In the genomic region with DNA sequence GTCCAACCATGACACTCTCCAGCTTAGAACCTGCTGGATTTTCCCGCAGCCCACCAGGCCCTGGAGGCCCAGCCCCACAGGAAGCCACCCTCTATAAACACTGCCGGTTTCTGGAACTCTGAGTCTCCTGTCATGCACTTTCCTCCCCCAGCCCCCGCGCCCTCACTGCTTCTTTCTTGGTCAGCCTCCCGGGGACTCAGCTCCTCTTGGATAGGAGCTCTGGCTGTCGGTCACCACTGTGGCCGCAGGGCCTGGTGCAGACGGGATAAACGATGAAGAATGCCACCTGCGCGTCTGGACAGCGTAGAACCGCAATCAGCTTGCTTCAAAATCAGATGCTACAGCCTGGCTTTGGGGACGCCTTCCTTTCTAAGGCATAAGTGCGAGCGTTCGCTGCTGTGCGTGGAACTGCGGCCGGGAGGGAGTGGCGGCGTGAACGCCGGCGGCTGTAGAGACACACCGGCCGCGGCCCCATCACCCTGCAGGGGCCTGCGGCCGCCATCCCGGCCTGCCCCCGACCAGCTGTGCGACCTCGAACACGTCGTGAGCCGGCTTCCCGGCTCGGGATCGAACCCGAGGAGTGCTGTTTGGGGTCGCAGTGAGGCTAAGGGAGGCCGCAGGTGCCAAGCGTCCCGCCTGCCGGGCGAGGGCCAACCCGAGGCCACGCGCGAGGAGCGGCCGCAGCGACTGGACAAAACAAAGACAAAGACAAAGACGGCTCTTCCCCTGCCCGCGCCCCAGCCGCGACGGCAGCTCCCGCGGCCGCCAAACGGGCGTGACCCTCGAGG, we compare ENCODE assay signal across 8 cellular contexts. TPM values are rescaled to one million over a fixed set of nuclear protein-coding genes. Genes with fewer than 3 reads are reported as not detected.
DNase-seq lines count a peak whose midpoint lies in the region; ATAC-seq, FAIRE-seq and TF ChIP-seq lines count a peak whose summit lies in the region.

No MANE protein-coding gene starts in this region.

- H3K9me3 Mint-ChIP-seq in Calu3 (ENCODE audit: low read depth, unreplicated experiment): no peaks in the 10 kb centered on the region
- H3K9me3 Mint-ChIP-seq in activated naive CD4-positive, alpha-beta T cell treated with anti-CD3 and anti-CD28 coated beads, Interleukin-2, amount 10 ng/mL, durations not matched to agents 7 days and 5 days: no peaks in the 10 kb centered on the region

- H3K4me1 Mint-ChIP-seq in Calu3 (ENCODE audit: low read depth, unreplicated experiment): peaks cover 31% of the 10 kb centered on the region
- H3K4me1 Mint-ChIP-seq in activated naive CD4-positive, alpha-beta T cell treated with anti-CD3 and anti-CD28 coated beads, Interleukin-2, amount 10 ng/mL, durations not matched to agents 7 days and 5 days: peaks cover 70% of the 10 kb centered on the region

- intact Hi-C loops in Calu3 (cut with micrococcal nuclease; ENCODE audit: unreplicated experiment): loop anchor here (5.0 to 10.0 kb wide), 2 partner anchors 55 to 68 kb away; a partner anchor contains a TSS
- intact Hi-C loops in Right ventricle myocardium superior (cut with DNase I): no loop called here
- intact Hi-C loops in pancreas (cut with DNase I): no loop called here

- peak overlapping the region; percentile 68 to 89 (median 86) for H3K27ac ChIP-seq in pancreas

- peak overlapping the region; percentile 86 for H3K4me3 Mint-ChIP-seq in Calu3 (ENCODE audit: low read depth, unreplicated experiment)
- peak overlapping the region; percentile 90 for H3K4me3 Mint-ChIP-seq in activated naive CD4-positive, alpha-beta T cell treated with anti-CD3 and anti-CD28 coated beads, Interleukin-2, amount 10 ng/mL, durations not matched to agents 7 days and 5 days

- H3K4me1 ChIP-seq in pancreas: peaks cover 17 to 30% (median 20%) of the 10 kb centered on the region in 3 donors

- WGBS in pancreas, 2 donors: 1% methylated on average over 62 to 66 of the region's 66 CpGs

- no peaks in the 10 kb centered on the region for H3K27me3 ChIP-seq in pancreas

- TF ChIP-seq CTCF in Calu3 (IDR thresholded peaks at IDR 0.05; ENCODE audit: unreplicated experiment) (no peak), pancreas (IDR thresholded peaks at IDR 0.05) (no peak)

- CTCF ChIA-PET in Calu3 (lab: Charles Lee): interaction anchor here (0.7 to 2.2 kb wide), 3 partner anchors 19 to 71 kb away, joined by 3 to 7 read pairs (median 3); a partner anchor contains a TSS
- CTCF ChIA-PET in activated naive CD4-positive, alpha-beta T cell treated with anti-CD3 and anti-CD28 coated beads, Interleukin-2, amount 10 ng/mL, durations not matched to agents 7 days and 5 days (lab: Charles Lee): interaction anchor here (0.7 to 7.3 kb wide), 4 partner anchors 55 to 79 kb away, joined by 3 to 93 read pairs (median 4); a partner anchor contains a TSS

- H3K27me3 Mint-ChIP-seq in Calu3 (ENCODE audit: unreplicated experiment): no peaks in the 10 kb centered on the region
- no peaks in the 10 kb centered on the region for H3K27me3 Mint-ChIP-seq in activated naive CD4-positive, alpha-beta T cell treated with anti-CD3 and anti-CD28 coated beads, Interleukin-2, amount 10 ng/mL, durations not matched to agents 7 days and 5 days

- BruUV-seq in Calu3 (replicated peaks; lab: Mats Ljungman, UMichigan): no TSS peak

- peak overlapping the region; percentile 83 for H3K27ac Mint-ChIP-seq in Calu3 (ENCODE audit: unreplicated experiment)
- peak overlapping the region; percentile 88 for H3K27ac Mint-ChIP-seq in activated naive CD4-positive, alpha-beta T cell treated with anti-CD3 and anti-CD28 coated beads, Interleukin-2, amount 10 ng/mL, durations not matched to agents 7 days and 5 days

- peak; percentile 3 for ATAC-seq in HG03354 (IDR thresholded peaks at IDR 0.05; ENCODE audit: poor library complexity, severe bottlenecking, unreplicated experiment)
- no peak for ATAC-seq in Right ventricle myocardium superior (ENCODE audit: poor library complexity)
- ATAC-seq in pancreas: peak; percentile 0 to 12 (median 5)
- ATAC-seq in HG02798 (IDR thresholded peaks at IDR 0.05; ENCODE audit: poor library complexity, unreplicated experiment): no peak

- no peaks in the 10 kb centered on the region for H3K36me3 ChIP-seq in pancreas

- no peaks in the 10 kb centered on the region for H3K9me3 ChIP-seq in pancreas

- peaks cover 33% of the 10 kb centered on the region for H3K36me3 Mint-ChIP-seq in Calu3 (ENCODE audit: insufficient read depth, unreplicated experiment)
- H3K36me3 Mint-ChIP-seq in activated naive CD4-positive, alpha-beta T cell treated with anti-CD3 and anti-CD28 coated beads, Interleukin-2, amount 10 ng/mL, durations not matched to agents 7 days and 5 days: peaks cover 13% of the 10 kb centered on the region

- DNase-seq in Calu3 (no peak), Right ventricle myocardium superior (peak; percentile 65), pancreas (peak; percentile 34 to 84 (median 54)), NCI-H345 (lab: John Stamatoyannopoulos, UW) (no peak), NOMO-1 (lab: John Stamatoyannopoulos, UW; ENCODE audit: unreplicated experiment in 2 of 2) (no peak)
- DNase-seq in activated naive CD4-positive, alpha-beta T cell treated with anti-CD3 and anti-CD28 coated beads, Interleukin-2, amount 10 ng/mL, durations not matched to agents 7 days and 5 days: no peak

- no peak for FAIRE-seq in pancreas (lab: Jason Lieb, UNC)

- H3K4me3 ChIP-seq in pancreas: peak overlapping the region; percentile 45 to 96 (median 88)

RNA-seq across cellular contexts. Expression of a gene that starts 0.7 kb away (rescaled TPM):
- 135 and 136 TPM in 2 replicates for total RNA-seq in Calu3 (2022)
- total RNA-seq in Right ventricle myocardium superior: 133 TPM
- 100 to 1,000 TPM in 1 of 6 donors, 10 to 100 TPM in 5; 47.3 to 118 (median 60.6) TPM for total RNA-seq in pancreas
- 10 to 100 TPM; 44.9 to 71.0 TPM for polyA plus RNA-seq in pancreas

RNA-seq across cellular contexts. Expression of a gene that starts 47.9 kb away (rescaled TPM):
- 0.42 and 0.47 TPM in 2 replicates for total RNA-seq in Calu3 (2022)
- total RNA-seq in Right ventricle myocardium superior: 23.8 TPM
- total RNA-seq in pancreas: 10 to 100 TPM in 3 of 6 donors, 1 to 10 TPM in 3; 1.1 to 88.0 (median 14.8) TPM
- 10 to 100 TPM in 1 of 2 donors, 1 to 10 TPM in 1; 5.1 to 15.1 TPM for polyA plus RNA-seq in pancreas

RNA-seq across cellular contexts. Expression of a gene that starts 54.9 kb away (rescaled TPM):
- total RNA-seq in Calu3 (2022) (56.7 and 58.1 TPM in 2 replicates), Right ventricle myocardium superior (66.5 TPM), pancreas (10 to 100 TPM; 17.3 to 29.1 (median 21.7) TPM)
- polyA plus RNA-seq in pancreas: 10 to 100 TPM; 14.0 to 29.1 TPM

Comparison
In these comparisons a context has a peak if more than half of its experiments do, and no peak if none do; other contexts are left out.
1. DNase-seq: peak in Right ventricle myocardium superior (single experiment) and pancreas (6 of 6); none in Calu3 (single experiment), activated naive CD4-positive, alpha-beta T cell treated with anti-CD3 and anti-CD28 coated beads, Interleukin-2, amount 10 ng/mL, durations not matched to agents 7 days and 5 days (single experiment), NCI-H345 (single experiment) and NOMO-1 (0 of 2).
2. ATAC-seq: peak in HG03354 (single experiment) and pancreas (4 of 4); none in Right ventricle myocardium superior (single experiment) and HG02798 (single experiment).